Comparison of ENCODE assay signal across 1 cellular context in genomic region chr20:6819599-6819998, GRCh38.
TF ChIP-seq lines count a peak whose summit lies in the region.

No MANE protein-coding gene starts in this region.

TF ChIP-seq in H1, 55 proteins besides CTCF, POLR2A, EP300 and RAD21 (continued from another document):
- no peak for TF ChIP-seq PHF8 (conservative IDR thresholded peaks at IDR 0.05; ENCODE audit: low read depth, low read length)
- no peak for TF ChIP-seq RXRA (IDR thresholded peaks at IDR 0.05; ENCODE audit: insufficient read depth, low read depth, low read length)
- TF ChIP-seq JUND (IDR thresholded peaks at IDR 0.05; ENCODE audit: low read length): no peak
